ENCODE assay signal across 8 cellular contexts in the genomic region with DNA sequence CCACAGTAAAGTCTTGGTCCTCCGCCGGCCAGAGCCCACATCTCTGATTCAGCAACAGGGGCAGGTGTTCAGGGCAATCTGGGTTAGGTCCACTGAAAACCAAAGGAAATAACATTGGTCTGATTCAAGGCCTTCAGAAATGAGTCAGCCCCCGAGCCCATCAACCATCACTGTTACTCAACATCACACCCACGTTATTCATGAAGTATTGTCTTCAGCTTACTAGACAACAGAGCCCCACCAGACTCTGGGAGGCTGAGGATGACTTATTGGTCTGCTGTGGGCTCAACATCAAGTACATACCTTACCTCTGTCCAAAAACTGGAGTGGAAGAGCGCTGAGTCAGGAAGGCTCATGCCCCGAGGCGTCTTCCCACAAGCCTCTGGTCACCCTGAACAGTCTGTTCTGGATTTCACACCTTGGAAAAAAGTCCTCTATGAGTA.
DNase-seq lines count a peak whose midpoint lies in the region; ATAC-seq and TF ChIP-seq lines count a peak whose summit lies in the region.

No MANE protein-coding gene starts in this region.

- ATAC-seq in HG02852 (IDR thresholded peaks at IDR 0.05; ENCODE audit: unreplicated experiment), result peak; percentile 90
- ATAC-seq in RWPE2 (ENCODE audit: low read depth), result peak; percentile 97

- H3K4me3 ChIP-seq in RWPE2 (ENCODE audit: severe bottlenecking) (no peak overlapping the region), fibroblast of lung (replicated peaks in 1 of 4; ENCODE audit: control extremely low read depth in 1 of 4, insufficient read depth in 1 of 4, low read depth in 3 of 4, low read length in 4 of 4) (no peak overlapping the region)

- no peaks in the 10 kb centered on the region for H4K20me1 ChIP-seq in fibroblast of lung (ENCODE audit: control insufficient read depth, extremely low read depth, insufficient read depth, low read length)

- no peaks in the 10 kb centered on the region for H3K36me3 ChIP-seq in RWPE2 (ENCODE audit: low read depth)
- no peaks in the 10 kb centered on the region for H3K36me3 ChIP-seq in fibroblast of lung (ENCODE audit: control insufficient read depth, insufficient read depth, low read length)

- no peaks in the 10 kb centered on the region for H3K9me3 ChIP-seq in RWPE2 (ENCODE audit: severe bottlenecking)
- H3K9me3 ChIP-seq in fibroblast of lung (ENCODE audit: control insufficient read depth, insufficient read depth, low read depth, low read length), result no peaks in the 10 kb centered on the region

- TF ChIP-seq CTCF in RWPE2 (IDR thresholded peaks at IDR 0.05; ENCODE audit: poor library complexity, severe bottlenecking) (no peak), fibroblast of lung (conservative IDR thresholded peaks at IDR 0.05 in 1 of 2, IDR thresholded peaks at IDR 0.05 in 1 of 2; ENCODE audit: low read depth in 1 of 2, low read length in 2 of 2) (no peak)

- no peaks in the 10 kb centered on the region for H3K27me3 ChIP-seq in RWPE2 (ENCODE audit: insufficient read depth, poor library complexity, severe bottlenecking)
- H3K27me3 ChIP-seq in fibroblast of lung (ENCODE audit: control insufficient read depth, insufficient read depth, low read length), result no peaks in the 10 kb centered on the region

- H3K9ac ChIP-seq in fibroblast of lung (ENCODE audit: insufficient read depth, low read length), result no peak overlapping the region

- H3K4me1 ChIP-seq in RWPE2 (ENCODE audit: insufficient read depth, poor library complexity, severe bottlenecking) (peaks cover 24% of the 10 kb centered on the region), fibroblast of lung (ENCODE audit: control insufficient read depth, extremely low read depth, insufficient read depth, low read length) (peaks cover 29% of the 10 kb centered on the region)

- H3K27ac ChIP-seq in RWPE2 (ENCODE audit: poor library complexity, severe bottlenecking), result peak overlapping the region; percentile 100
- peak overlapping the region; percentile 79 for H3K27ac ChIP-seq in fibroblast of lung (ENCODE audit: insufficient read depth, low read length)

- DNase-seq in stimulated activated CD4-positive, alpha-beta T cell treated with anti-CD3 and anti-CD28 coated beads, Interleukin-12 subunit alpha, Interleukin-12 subunit beta, amount 100 ng/mL, for 48 hours (ENCODE audit: low read depth in 2 of 3, low spot score in 1 of 3), result peak; percentile 31 to 36 (median 33)
- no peak for DNase-seq in stimulated activated CD4-positive, alpha-beta T cell treated with anti-CD3 and anti-CD28 coated beads, Interleukin-2, amount 100 ng/mL, for 48 hours
- DNase-seq in RWPE2 (ENCODE audit: low spot score) (peak; percentile 98), fibroblast of lung (ENCODE audit: low read depth in 2 of 2) (peak; percentile 98 to 100), Ammon's horn (ENCODE audit: low spot score) (no peak), NCI-H2171 treated with DMSO at 0.1 percent for 48 hours (lab: John Stamatoyannopoulos, UW) (no peak)
- peak; percentile 28 for DNase-seq in stimulated activated CD8-positive, alpha-beta memory T cell treated with anti-CD3 and anti-CD28 coated beads, Interleukin-12 subunit alpha, Interleukin-12 subunit beta, amount 100 ng/mL, for 4 hours (ENCODE audit: low read depth)

- no peak overlapping the region for H2AFZ ChIP-seq in fibroblast of lung (ENCODE audit: low read length)

- H3K79me2 ChIP-seq in fibroblast of lung (ENCODE audit: control insufficient read depth, insufficient read depth, low read length), result no peaks in the 10 kb centered on the region

- H3K4me2 ChIP-seq in fibroblast of lung (ENCODE audit: extremely low read depth, insufficient read depth, low read length), result peak overlapping the region; percentile 46

Comparison
In these comparisons a context has a peak if more than half of its experiments do, and no peak if none do; other contexts are left out.
1. DNase-seq: peak in stimulated activated CD4-positive, alpha-beta T cell treated with anti-CD3 and anti-CD28 coated beads, Interleukin-12 subunit alpha, Interleukin-12 subunit beta, amount 100 ng/mL, for 48 hours (3 of 3), RWPE2 (single experiment), fibroblast of lung (2 of 2) and stimulated activated CD8-positive, alpha-beta memory T cell treated with anti-CD3 and anti-CD28 coated beads, Interleukin-12 subunit alpha, Interleukin-12 subunit beta, amount 100 ng/mL, for 4 hours (single experiment); none in stimulated activated CD4-positive, alpha-beta T cell treated with anti-CD3 and anti-CD28 coated beads, Interleukin-2, amount 100 ng/mL, for 48 hours (0 of 2), Ammon's horn (single experiment) and NCI-H2171 treated with DMSO at 0.1 percent for 48 hours (single experiment).